Comparison of ENCODE assay signal across 33 cellular contexts in the genomic region with DNA sequence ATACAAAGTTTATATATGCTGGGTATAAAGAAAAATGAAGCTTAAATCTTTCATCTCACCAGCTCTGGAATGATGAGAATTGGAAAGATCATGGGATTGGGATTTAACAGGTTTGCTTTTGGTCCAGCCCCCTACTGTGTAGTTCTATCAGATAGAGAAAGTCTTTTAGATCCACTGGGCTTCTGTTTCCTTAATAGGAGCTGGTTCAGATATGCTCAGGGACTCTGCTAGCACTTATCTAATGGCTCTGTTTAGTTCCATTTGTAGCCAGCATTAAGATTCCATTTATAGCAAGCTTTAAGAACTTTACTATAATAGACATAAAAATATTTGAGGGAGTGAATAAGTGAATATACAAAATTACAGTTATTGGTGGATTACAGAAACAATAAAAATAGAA.
"Had no signal": no experiment of that assay in that cellular context is flagged by ENCODE, and none has a peak within 500 bp of the region (broad histone marks: within the 10 kb centered on the region; RNA-seq: fewer than 3 reads in every experiment).

No MANE protein-coding gene starts in this region.

- H3K27me3 ChIP-seq: adrenal gland, body of pancreas, brain microvascular endothelial cell, breast epithelium had no signal

- H3K4me3 ChIP-seq: adrenal gland, body of pancreas, breast epithelium had no signal

- H3K27ac ChIP-seq: adrenal gland, body of pancreas, brain microvascular endothelial cell, breast epithelium, VCaP had no signal

- ATAC-seq: activated CD8-positive, alpha-beta T cell treated with anti-CD3 and anti-CD28 coated beads for 36 hours; activated naive CD4-positive, alpha-beta T cell treated with anti-CD3 and anti-CD28 coated beads, Interleukin-2, amount 50 U/mL, for 72 hours; activated T-cell treated with anti-CD3 and anti-CD28 coated beads, Interleukin-2, amount 50 U/mL, for 4 hours; activated T-cell treated with anti-CD3 and anti-CD28 coated beads, Interleukin-2, amount 50 U/mL, for 72 hours; activated T-helper 17 cell treated with anti-CD3 and anti-CD28 coated beads, Interleukin-2, amount 50 U/mL, for 72 hours; body of pancreas had no signal

- DNase-seq: activated B cell treated with CpG ODN at 0.5 μM for 24 hours; activated CD4-positive, alpha-beta memory T cell treated with anti-CD3 and anti-CD28 coated beads for 36 hours; activated CD4-positive, alpha-beta T cell treated with anti-CD3 and anti-CD28 coated beads for 4 hours; activated CD4-positive, alpha-beta T cell treated with anti-CD3 and anti-CD28 coated beads, Interleukin-2, amount 10 ng/mL, durations not matched to agents 24 days and 14 days; activated CD4-positive, alpha-beta T cell treated with anti-CD3 and anti-CD28 coated beads, Interleukin-2, amount 50 U/mL, for 1 hour; activated CD4-positive, alpha-beta T cell treated with anti-CD3 and anti-CD28 coated beads, Interleukin-2, amount 50 U/mL, for 4 hours; activated CD4-positive, CD25-positive, alpha-beta regulatory T cell treated with anti-CD3 and anti-CD28 coated beads, Interleukin-2, amount 50 U/mL, for 72 hours; activated CD8-positive, alpha-beta memory T cell treated with anti-CD3 and anti-CD28 coated beads, Interleukin-2, amount 50 U/mL, for 4 hours; activated CD8-positive, alpha-beta T cell treated with anti-CD3 and anti-CD28 coated beads for 36 hours; activated effector memory CD4-positive, alpha-beta T cell treated with anti-CD3 and anti-CD28 coated beads, Interleukin-2, amount 50 U/mL, for 16 hours; activated gamma-delta T cell treated with Interleukin-2 at 50 U/mL for 16 hours; activated naive CD4-positive, alpha-beta T cell; activated naive CD4-positive, alpha-beta T cell treated with anti-CD3 and anti-CD28 coated beads for 36 hours; activated naive CD4-positive, alpha-beta T cell treated with anti-CD3 and anti-CD28 coated beads, Interleukin-2, amount 50 U/mL, for 16 hours; activated naive CD8-positive, alpha-beta T cell treated with anti-CD3 and anti-CD28 coated beads for 36 hours; activated T-cell treated with anti-CD3 and anti-CD28 coated beads for 4 hours; activated T-cell treated with anti-CD3 and anti-CD28 coated beads, Interleukin-2, amount 50 U/mL, for 1 hour; activated T-cell treated with anti-CD3 and anti-CD28 coated beads, Interleukin-2, amount 50 U/mL, for 4 hours; activated T-cell treated with anti-CD3 and anti-CD28 coated beads, Interleukin-2, amount 50 U/mL, for 72 hours; adrenal gland; amniotic stem cell; aorta; body of pancreas; brain microvascular endothelial cell; caudate nucleus; cerebellar nuclear complex; T-helper 1 cell; T-helper 2 cell; T-helper 9 cell had no signal

- H3K4me1 ChIP-seq: adrenal gland, body of pancreas, breast epithelium had no signal

- H3K9me3 ChIP-seq: adrenal gland, body of pancreas, breast epithelium had no signal
